In the genomic region with DNA sequence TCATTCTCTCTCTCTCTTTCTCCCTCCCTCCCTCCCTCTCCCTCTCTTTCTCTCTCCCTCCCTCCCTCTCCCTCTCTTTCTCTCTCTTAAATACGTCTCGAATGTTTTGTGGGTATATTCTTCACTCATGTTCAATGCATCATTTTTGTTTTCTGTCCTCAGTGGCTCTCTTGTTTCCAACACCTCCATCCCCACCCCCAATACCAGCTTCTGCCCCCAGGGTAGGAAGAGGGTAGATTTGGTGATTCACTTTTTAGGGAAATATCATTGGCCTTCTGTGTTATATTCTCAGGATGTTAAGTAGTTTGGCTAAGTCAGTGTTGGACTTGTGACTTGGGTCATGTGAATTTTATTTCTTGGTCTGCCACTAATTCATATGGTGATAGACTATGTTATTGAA, we compare ENCODE assay signal across 20 cellular contexts.
DNase-seq lines count a peak whose midpoint lies in the region; ATAC-seq, FAIRE-seq and TF ChIP-seq lines count a peak whose summit lies in the region.
"Had no signal": no experiment of that assay in that cellular context is flagged by ENCODE, and none has a peak within 500 bp of the region (broad histone marks: within the 10 kb centered on the region; RNA-seq: fewer than 3 reads in every experiment).

No MANE protein-coding gene starts in this region.

- H4K20me1 ChIP-seq in K562 (replicated peaks; ENCODE audit: control insufficient read depth, insufficient read depth, low read length) = no peaks in the 10 kb centered on the region
- H4K20me1 ChIP-seq: BLaER1 treated with 17β-estradiol and CSF1 and Interleukin-3, amounts not matched to agents 10 nM and 100 nM had no signal

- no TSS peak for BruUV-seq in K562 (replicated peaks; lab: Mats Ljungman, UMichigan)

- no peak overlapping the region for H2AFZ ChIP-seq in K562 (ENCODE audit: low read depth, low read length)

- peaks cover 4 to 7% of the 10 kb centered on the region in 2 experiments; a peak in 4 of 5 replicates for H3K27me3 ChIP-seq in K562 (ENCODE audit: control insufficient read depth in 2 of 2, insufficient read depth in 2 of 2, low read length in 2 of 2)
- H3K27me3 ChIP-seq: BLaER1 treated with 17β-estradiol and CSF1 and Interleukin-3, amounts not matched to agents 10 nM and 100 nM had no signal

- no peak for TF ChIP-seq RAD21 in K562 (CRISPR knock-in tag; conservative IDR thresholded peaks at IDR 0.05 in 1 of 2, IDR thresholded peaks at IDR 0.05 in 1 of 2)

- no peaks in the 10 kb centered on the region for H3K9me3 ChIP-seq in K562 (replicated peaks; ENCODE audit: control insufficient read depth, insufficient read depth, low read depth, low read length)
- H3K9me3 ChIP-seq: A549 had no signal

- peak; percentile 30 for DNase-seq in COLO829 (ENCODE audit: low spot score)
- DNase-seq in RPMI7951 (ENCODE audit: low read depth) = peak; percentile 34
- DNase-seq in K562 (ENCODE audit: extremely low read depth in 1 of 4, low spot score in 3 of 4) = no peak
- no peak for DNase-seq in NCI-H1092 (lab: John Stamatoyannopoulos, UW)
- DNase-seq: AML-193; CD4-positive, alpha-beta T cell; CD8-positive, alpha-beta T cell; COR-L47; DMS 273 treated with DMSO at 0.1 percent for 48 hours; DMS153; DMS79 treated with DMSO at 0.1 percent for 48 hours; GF-D8 had no signal

- H3K27ac ChIP-seq in K562 (ENCODE audit: extremely low read depth, low read depth, low read length) = no peak overlapping the region
- H3K27ac ChIP-seq: 22Rv1; A549; BLaER1 treated with 17β-estradiol and CSF1 and Interleukin-3, amounts not matched to agents 10 nM and 100 nM; C4-2B had no signal

- H3K4me1 ChIP-seq in K562 (replicated peaks in 1 of 2; ENCODE audit: control insufficient read depth in 2 of 2, insufficient read depth in 2 of 2, low read length in 2 of 2) = no peaks in the 10 kb centered on the region
- H3K4me1 ChIP-seq: A549; BLaER1 treated with 17β-estradiol and CSF1 and Interleukin-3, amounts not matched to agents 10 nM and 100 nM had no signal

- no peak overlapping the region for H3K4me3 ChIP-seq in K562
- H3K4me3 ChIP-seq: A549; BLaER1 treated with 17β-estradiol and CSF1 and Interleukin-3, amounts not matched to agents 10 nM and 100 nM had no signal

- intact Hi-C loops in K562 (cut with micrococcal nuclease) = no loop called here

- CTCF ChIA-PET in K562 (lab: Yijun Ruan, JAX; ENCODE audit: low intra/inter-chr PET ratio) = no interaction called here

- no peak for TF ChIP-seq EP300 in K562 (IDR thresholded peaks at IDR 0.05; ENCODE audit: low read length)

- no peaks in the 10 kb centered on the region for H3K9me1 ChIP-seq in K562 (ENCODE audit: control insufficient read depth, insufficient read depth, low read length)

- no peak overlapping the region for H3K4me2 ChIP-seq in K562 (ENCODE audit: insufficient read depth, low read length)
- H3K4me2 ChIP-seq: A549; BLaER1 treated with 17β-estradiol and CSF1 and Interleukin-3, amounts not matched to agents 10 nM and 100 nM had no signal

- no peak for TF ChIP-seq CTCF in K562 (IDR thresholded peaks at IDR 0.05 in 2 of 3, conservative IDR thresholded peaks at IDR 0.05 in 1 of 3; ENCODE audit: insufficient read depth in 2 of 3, low read depth in 1 of 3, low read length in 3 of 3)

- H3K9ac ChIP-seq in K562 (ENCODE audit: insufficient read depth in 1 of 2, low read depth in 2 of 2, low read length in 2 of 2) = no peak overlapping the region
- H3K9ac ChIP-seq: BLaER1 treated with 17β-estradiol and CSF1 and Interleukin-3, amounts not matched to agents 10 nM and 100 nM had no signal

- no peaks in the 10 kb centered on the region for H3K36me3 ChIP-seq in K562 (ENCODE audit: control insufficient read depth, insufficient read depth, low read length)
- H3K36me3 ChIP-seq: BLaER1 treated with 17β-estradiol and CSF1 and Interleukin-3, amounts not matched to agents 10 nM and 100 nM had no signal

- no peak for TF ChIP-seq POLR2A in K562 (conservative IDR thresholded peaks at IDR 0.05)

- no peaks in the 10 kb centered on the region for H3K79me2 ChIP-seq in K562 (ENCODE audit: control insufficient read depth, insufficient read depth, low read length)

- POLR2A ChIA-PET in K562 (lab: Yijun Ruan, JAX) = interaction anchor here (0.6 kb wide), 1 partner anchor 799 kb away, joined by 3 read pairs; no protein-coding TSS in a partner anchor

- FAIRE-seq in K562 (lab: Jason Lieb, UNC) = no peak
- FAIRE-seq: A549, GM12891, GM19239 had no signal

- 0% methylated on average over 2 of the region's 2 CpGs for WGBS in K562 (ENCODE audit: insufficient coverage, low coverage, missing lambda C conversion rate)

- in situ Hi-C loops in K562 (cut with MboI) = no loop called here

- no peak for ATAC-seq in K562
- no peak for ATAC-seq in HG02870 (IDR thresholded peaks at IDR 0.05; ENCODE audit: unreplicated experiment)
- ATAC-seq in HG03442 (IDR thresholded peaks at IDR 0.05; ENCODE audit: unreplicated experiment) = no peak
- ATAC-seq: A549; CD8-positive, alpha-beta T cell had no signal

TF ChIP-seq in K562, 482 proteins besides CTCF, POLR2A, EP300 and RAD21:
- TF ChIP-seq ZNF143 (CRISPR knock-in tag; IDR thresholded peaks at IDR 0.05) = no peak
- peak; percentile 34 for TF ChIP-seq PCBP2 (IDR thresholded peaks at IDR 0.05; ENCODE audit: low read depth, low read length, poor library complexity, severe bottlenecking)

Comparison
In these comparisons a context has a peak if more than half of its experiments do, and no peak if none do; other contexts are left out.
1. DNase-seq: peak in COLO829 (single experiment) and RPMI7951 (single experiment); none in K562 (0 of 4) and NCI-H1092 (single experiment).